ENCODE assay signal across 8 cellular contexts in the genomic region with DNA sequence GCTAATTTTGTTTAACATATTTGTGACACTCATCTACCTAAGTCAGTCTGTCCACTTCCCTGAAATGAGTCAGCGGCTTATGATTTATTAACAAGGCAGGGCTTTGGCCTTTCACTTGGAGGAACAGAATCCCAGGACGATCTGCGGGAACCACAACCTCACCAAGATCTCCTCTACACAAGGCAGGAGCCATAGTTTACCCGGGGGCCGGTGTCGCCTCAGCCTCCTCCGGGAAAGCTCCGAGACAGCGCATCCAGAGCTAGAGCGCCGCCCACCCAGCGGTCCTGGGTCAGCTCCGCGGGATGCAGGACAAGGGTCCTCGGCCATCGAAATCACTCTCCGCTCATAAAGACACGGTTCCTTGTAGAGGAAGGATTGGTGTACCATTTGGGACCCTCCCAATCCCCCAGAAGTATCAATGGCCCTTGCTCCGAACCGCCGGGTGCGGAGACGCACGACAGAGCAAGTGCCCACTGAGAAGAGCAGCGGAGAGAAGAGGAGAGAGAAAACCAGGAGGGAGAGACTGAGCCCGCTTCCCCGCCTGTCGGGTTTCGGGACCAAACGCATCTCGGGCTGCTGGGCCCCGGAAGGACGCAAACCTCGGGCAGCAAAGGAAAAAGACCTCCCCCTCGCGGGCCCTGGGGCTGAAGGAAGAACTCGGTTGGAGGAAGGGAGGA. TPM values are rescaled to one million over a fixed set of nuclear protein-coding genes. Genes with fewer than 3 reads are reported as not detected.
DNase-seq lines count a peak whose midpoint lies in the region; ATAC-seq and TF ChIP-seq lines count a peak whose summit lies in the region.

No MANE protein-coding gene starts in this region.

- H3K36me3 ChIP-seq in upper lobe of left lung, result no peaks in the 10 kb centered on the region

- peaks cover 0 to 4% of the 10 kb centered on the region in 2 donors for H3K36me3 Mint-ChIP-seq in CD14-positive monocyte
- no peaks in the 10 kb centered on the region for H3K36me3 Mint-ChIP-seq in MCF 10A (ENCODE audit: insufficient read depth, unreplicated experiment)

- POLR2A ChIA-PET in MCF 10A (lab: Yijun Ruan, JAX), result no interaction called here

- DNase-seq in CD14-positive monocyte (ENCODE audit: low spot score) (peak; percentile 69), MCF 10A (ENCODE audit: unreplicated experiment) (no peak), lung microvascular endothelial cell (ENCODE audit: low read depth in 2 of 2) (peak; percentile 29 to 77), upper lobe of left lung (peak; percentile 43 to 62), LoVo (ENCODE audit: low spot score) (no peak), NCI-H2227 (lab: John Stamatoyannopoulos, UW; ENCODE audit: unreplicated experiment) (no peak)

- 27% methylated on average over 26 to 36 of the region's 37 CpGs for WGBS in upper lobe of left lung, 2 donors

- no TSS peak for BruUV-seq in MCF 10A (replicated peaks; lab: Mats Ljungman, UMichigan)

- no peaks in the 10 kb centered on the region for H3K9me3 ChIP-seq in upper lobe of left lung

- H3K4me1 ChIP-seq in upper lobe of left lung, result peaks cover 0 to 3% (median 0%) of the 10 kb centered on the region in 4 donors

- no peak for TF ChIP-seq CTCF in CD14-positive monocyte (IDR thresholded peaks at IDR 0.05)
- no peak for TF ChIP-seq CTCF in MCF 10A (IDR thresholded peaks at IDR 0.05; ENCODE audit: unreplicated experiment)
- TF ChIP-seq CTCF in upper lobe of left lung (IDR thresholded peaks at IDR 0.05), result no peak

- H3K4me3 ChIP-seq in upper lobe of left lung, result peak overlapping the region in 3 of 4 donors; percentile 23 to 36 (median 25)

- CTCF ChIA-PET in MCF 10A (lab: Yijun Ruan, JAX), result no interaction called here

- H3K4me1 Mint-ChIP-seq in CD14-positive monocyte (peaks cover 64% of the 10 kb centered on the region), MCF 10A (ENCODE audit: insufficient read depth, unreplicated experiment) (peaks cover 55% of the 10 kb centered on the region)

- H3K27me3 Mint-ChIP-seq in CD14-positive monocyte (ENCODE audit: low read depth in 3 of 3), result peaks cover 0 to 10% (median 7%) of the 10 kb centered on the region in 3 donors
- H3K27me3 Mint-ChIP-seq in MCF 10A (ENCODE audit: insufficient read depth, unreplicated experiment), result no peaks in the 10 kb centered on the region

- no peaks in the 10 kb centered on the region for H3K27me3 ChIP-seq in upper lobe of left lung

- no peak for TF ChIP-seq EP300 in upper lobe of left lung (IDR thresholded peaks at IDR 0.05)

- peak overlapping the region in 3 of 4 donors; percentile 53 to 76 (median 69) for H3K27ac ChIP-seq in upper lobe of left lung

- ATAC-seq in HG02642 (IDR thresholded peaks at IDR 0.05; ENCODE audit: poor library complexity, unreplicated experiment) (peak; percentile 60), upper lobe of left lung (ENCODE audit: low FRiP score in 2 of 2) (peak; percentile 75 to 79), GM21737 (IDR thresholded peaks at IDR 0.05; ENCODE audit: unreplicated experiment) (no peak)

- peak overlapping the region; percentile 66 to 95 (median 91) for H3K27ac Mint-ChIP-seq in CD14-positive monocyte
- peak overlapping the region; percentile 21 for H3K27ac Mint-ChIP-seq in MCF 10A (ENCODE audit: low read depth, unreplicated experiment)

- peak in 1 of 4 donors; percentile 68 for TF ChIP-seq POLR2A in upper lobe of left lung (IDR thresholded peaks at IDR 0.05)

- intact Hi-C loops in CD14-positive monocyte (cut with micrococcal nuclease) (no loop called here), MCF 10A (cut with micrococcal nuclease) (no loop called here)

- H3K9me3 Mint-ChIP-seq in CD14-positive monocyte, result no peaks in the 10 kb centered on the region
- peaks cover 7% of the 10 kb centered on the region for H3K9me3 Mint-ChIP-seq in MCF 10A (ENCODE audit: unreplicated experiment)

- H3K4me3 Mint-ChIP-seq in CD14-positive monocyte (peak overlapping the region; percentile 87 to 94), MCF 10A (ENCODE audit: unreplicated experiment) (no peak overlapping the region)

RNA-seq across cellular contexts. Expression of a gene that starts 13.1 kb away (rescaled TPM):
- 1 to 10 TPM; 7.9 to 8.0 TPM for polyA plus RNA-seq in CD14-positive monocyte
- 98.4 and 112 TPM in 2 replicates for total RNA-seq in MCF 10A (2022)
- 21.4 and 47.3 TPM in 2 replicates for total RNA-seq in lung microvascular endothelial cell
- 100 to 1,000 TPM; 129 to 390 (median 186) TPM for total RNA-seq in upper lobe of left lung

Comparison
In these comparisons a context has a peak if more than half of its experiments do, and no peak if none do; other contexts are left out.
1. DNase-seq: peak in CD14-positive monocyte (single experiment), lung microvascular endothelial cell (2 of 2) and upper lobe of left lung (2 of 2); none in MCF 10A (single experiment), LoVo (single experiment) and NCI-H2227 (single experiment).